Comparison of ENCODE assay signal across 2 cellular contexts in the genomic region with DNA sequence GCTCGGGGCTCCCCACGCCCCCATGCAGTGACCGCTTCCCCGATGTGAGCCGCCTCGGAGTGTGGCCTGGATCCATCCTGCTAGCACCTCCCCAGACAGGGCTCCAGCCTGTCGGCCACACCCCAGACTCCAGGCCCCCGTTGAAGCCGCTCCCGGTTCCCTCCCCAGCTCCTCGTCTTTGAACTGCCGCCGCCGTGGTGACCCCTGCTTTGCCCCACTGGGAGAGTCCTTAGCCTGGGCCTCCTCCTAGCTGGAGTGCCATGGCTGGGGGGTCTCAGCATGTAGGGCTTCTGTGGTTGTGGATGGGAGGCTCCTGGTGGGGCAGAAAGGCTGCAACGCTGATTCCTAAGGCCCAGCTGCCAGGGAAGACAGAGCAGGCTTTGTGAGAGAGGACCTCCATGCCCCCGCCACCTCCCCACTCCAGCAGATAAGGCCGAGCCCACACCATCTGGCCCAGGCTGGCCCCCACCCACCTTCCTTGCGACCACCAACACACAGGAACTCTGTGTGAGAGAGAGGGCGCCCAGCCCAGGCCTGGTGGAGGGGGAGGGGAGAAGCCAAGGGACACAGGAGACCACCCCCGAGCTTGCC.
TF ChIP-seq lines count a peak whose summit lies in the region.

No MANE protein-coding gene starts in this region.

TF ChIP-seq in A549, 52 proteins besides CTCF, POLR2A, EP300 and RAD21 (continued from another document):
- TF ChIP-seq RCOR1 (IDR thresholded peaks at IDR 0.05; ENCODE audit: low read depth, low read length) = no peak
- no peak for TF ChIP-seq NR3C1 (IDR thresholded peaks at IDR 0.05)
- TF ChIP-seq, protein P1, sequence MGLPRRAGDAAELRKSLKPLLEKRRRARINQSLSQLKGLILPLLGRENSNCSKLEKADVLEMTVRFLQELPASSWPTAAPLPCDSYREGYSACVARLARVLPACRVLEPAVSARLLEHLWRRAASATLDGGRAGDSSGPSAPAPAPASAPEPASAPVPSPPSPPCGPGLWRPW (IDR thresholded peaks at IDR 0.05) = no peak
- no peak for TF ChIP-seq ZFP36 (IDR thresholded peaks at IDR 0.05; ENCODE audit: borderline replicate concordance, partially characterized antibody)
- TF ChIP-seq MAZ (IDR thresholded peaks at IDR 0.05; ENCODE audit: borderline replicate concordance, low read depth, low read length) = no peak
- no peak for TF ChIP-seq SMC3 (IDR thresholded peaks at IDR 0.05)
- no peak for TF ChIP-seq JUNB (IDR thresholded peaks at IDR 0.05)
- no peak for TF ChIP-seq HEYL (CRISPR knock-in tag; IDR thresholded peaks at IDR 0.05)
- TF ChIP-seq CHD2 (IDR thresholded peaks at IDR 0.05; ENCODE audit: low read length, partially characterized antibody) = no peak
- TF ChIP-seq POLR2AphosphoS2 (conservative IDR thresholded peaks at IDR 0.05; ENCODE audit: low read length) = no peak

TF ChIP-seq in HEK293, 187 proteins besides CTCF, POLR2A, EP300 and RAD21:
- TF ChIP-seq ZNF610 (tag by site-specific recombination; IDR thresholded peaks at IDR 0.05; ENCODE audit: borderline replicate concordance) (no peak), ZNF302 (tag by site-specific recombination; IDR thresholded peaks at IDR 0.05; ENCODE audit: low read depth) (no peak), GLIS2 (tag by site-specific recombination; IDR thresholded peaks at IDR 0.05) (peak; percentile 53; the same call in 1 of the 2 replicates), YY2 (tag by site-specific recombination; IDR thresholded peaks at IDR 0.05) (no peak), GLIS1 (tag by site-specific recombination; IDR thresholded peaks at IDR 0.05) (peak; percentile 88), ZNF335 (tag by site-specific recombination; conservative IDR thresholded peaks at IDR 0.05) (no peak), EGR2 (tag by site-specific recombination; IDR thresholded peaks at IDR 0.05; ENCODE audit: low read depth) (peak; percentile 89), ZIC2 (tag by site-specific recombination; IDR thresholded peaks at IDR 0.05) (peak; percentile 93), ZFHX2 (tag by site-specific recombination; conservative IDR thresholded peaks at IDR 0.05) (peak; percentile 70)
- TF ChIP-seq, protein P2, sequence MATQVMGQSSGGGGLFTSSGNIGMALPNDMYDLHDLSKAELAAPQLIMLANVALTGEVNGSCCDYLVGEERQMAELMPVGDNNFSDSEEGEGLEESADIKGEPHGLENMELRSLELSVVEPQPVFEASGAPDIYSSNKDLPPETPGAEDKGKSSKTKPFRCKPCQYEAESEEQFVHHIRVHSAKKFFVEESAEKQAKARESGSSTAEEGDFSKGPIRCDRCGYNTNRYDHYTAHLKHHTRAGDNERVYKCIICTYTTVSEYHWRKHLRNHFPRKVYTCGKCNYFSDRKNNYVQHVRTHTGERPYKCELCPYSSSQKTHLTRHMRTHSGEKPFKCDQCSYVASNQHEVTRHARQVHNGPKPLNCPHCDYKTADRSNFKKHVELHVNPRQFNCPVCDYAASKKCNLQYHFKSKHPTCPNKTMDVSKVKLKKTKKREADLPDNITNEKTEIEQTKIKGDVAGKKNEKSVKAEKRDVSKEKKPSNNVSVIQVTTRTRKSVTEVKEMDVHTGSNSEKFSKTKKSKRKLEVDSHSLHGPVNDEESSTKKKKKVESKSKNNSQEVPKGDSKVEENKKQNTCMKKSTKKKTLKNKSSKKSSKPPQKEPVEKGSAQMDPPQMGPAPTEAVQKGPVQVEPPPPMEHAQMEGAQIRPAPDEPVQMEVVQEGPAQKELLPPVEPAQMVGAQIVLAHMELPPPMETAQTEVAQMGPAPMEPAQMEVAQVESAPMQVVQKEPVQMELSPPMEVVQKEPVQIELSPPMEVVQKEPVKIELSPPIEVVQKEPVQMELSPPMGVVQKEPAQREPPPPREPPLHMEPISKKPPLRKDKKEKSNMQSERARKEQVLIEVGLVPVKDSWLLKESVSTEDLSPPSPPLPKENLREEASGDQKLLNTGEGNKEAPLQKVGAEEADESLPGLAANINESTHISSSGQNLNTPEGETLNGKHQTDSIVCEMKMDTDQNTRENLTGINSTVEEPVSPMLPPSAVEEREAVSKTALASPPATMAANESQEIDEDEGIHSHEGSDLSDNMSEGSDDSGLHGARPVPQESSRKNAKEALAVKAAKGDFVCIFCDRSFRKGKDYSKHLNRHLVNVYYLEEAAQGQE (tag by site-specific recombination; IDR thresholded peaks at IDR 0.05) = no peak
